Comparison of ENCODE assay signal across 27 cellular contexts in the genomic region with DNA sequence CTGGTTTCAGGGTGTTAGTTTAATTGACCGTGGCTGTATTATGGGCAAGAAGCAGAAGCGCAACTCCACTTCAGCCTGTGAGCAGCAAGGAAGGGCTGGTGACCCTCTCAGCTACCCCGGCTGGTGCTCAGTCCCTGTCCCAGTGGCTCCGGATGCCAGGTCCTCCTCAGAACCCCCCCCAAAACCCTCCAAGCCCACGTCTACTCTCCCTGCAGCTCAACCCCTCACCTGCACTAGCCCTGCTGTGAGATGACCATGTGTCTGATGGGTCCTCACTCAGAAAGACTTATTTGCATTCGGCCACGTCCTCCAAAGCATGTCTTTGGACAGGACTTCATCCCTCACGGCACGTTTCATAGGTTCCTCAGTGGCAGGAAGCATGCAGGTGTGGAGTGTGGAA.
"Had no signal": no experiment of that assay in that cellular context is flagged by ENCODE, and none has a peak within 500 bp of the region (broad histone marks: within the 10 kb centered on the region; RNA-seq: fewer than 3 reads in every experiment).

No MANE protein-coding gene starts in this region.

- ATAC-seq: left cardiac atrium; left lobe of liver; lower lobe of right lung; naive thymus-derived CD8-positive, alpha-beta T cell; pancreas; right cardiac atrium; sciatic nerve; stimulated activated naive B cell treated with anti-CD40 and anti-IgM and Interleukin-4, amounts not matched to agents 10 μg/mL and 1 μg/mL and 100 μg/mL, for 72 hours; stimulated activated naive CD8-positive, alpha-beta T cell treated with anti-CD3 and anti-CD28 coated beads, Interleukin-15, Interleukin-2, amounts not matched to agents 100 U/mL and 50 U/mL, for 24 hours had no signal

- H3K9me3 ChIP-seq: pancreas, prostate gland, testis, thyroid gland, transverse colon had no signal

- H3K27ac Mint-ChIP-seq: nephron progenitor cell; stimulated activated naive B cell treated with anti-CD40 and anti-IgM and Interleukin-4, amounts not matched to agents 10 μg/mL and 1 μg/mL and 100 μg/mL, for 72 hours had no signal

- H3K4me1 Mint-ChIP-seq: stimulated activated naive B cell treated with anti-CD40 and anti-IgM and Interleukin-4, amounts not matched to agents 10 μg/mL and 1 μg/mL and 100 μg/mL, for 72 hours had no signal

- H3K27ac ChIP-seq: lower lobe of right lung, pancreas, prostate gland, skin epidermis, stomach, testis, thyroid gland, transverse colon, uterus had no signal

- H3K4me1 ChIP-seq: lower lobe of right lung, pancreas, prostate gland, stomach, testis, thyroid gland, transverse colon, uterus had no signal

- H3K36me3 ChIP-seq: lower lobe of right lung, pancreas, prostate gland, stomach, thyroid gland, transverse colon, uterus had no signal

- DNase-seq: hippocampal formation; kidney glomerular epithelial cell; left cardiac atrium; lower lobe of right lung; mammary epithelial cell; mesenchymal stem cell; naive thymus-derived CD8-positive, alpha-beta T cell; nephron progenitor cell; pancreas; posterior cingulate gyrus; retina; right cardiac atrium; stimulated activated CD4-positive, alpha-beta T cell treated with anti-CD3 and anti-CD28 coated beads, Interleukin-12 subunit alpha, Interleukin-12 subunit beta, amount 100 ng/mL, for 4 hours; stimulated activated CD4-positive, alpha-beta T cell treated with anti-CD3 and anti-CD28 coated beads, Interleukin-15, amount 100 ng/mL, for 24 hours; stimulated activated CD4-positive, alpha-beta T cell treated with anti-CD3 and anti-CD28 coated beads, Interleukin-2, amount 100 ng/mL, for 24 hours; stimulated activated CD4-positive, alpha-beta T cell treated with anti-CD3 and anti-CD28 coated beads, Interleukin-4, amount 100 ng/mL, for 1 hour; stimulated activated naive B cell treated with anti-CD40 and anti-IgM and Interleukin-4, amounts not matched to agents 10 μg/mL and 1 μg/mL and 100 μg/mL, for 72 hours; stimulated activated naive CD8-positive, alpha-beta T cell treated with anti-CD3 and anti-CD28 coated beads, Interleukin-15, Interleukin-2, amounts not matched to agents 100 U/mL and 50 U/mL, for 24 hours; stomach; testis; thyroid gland; transverse colon; uterus had no signal

- H3K4me3 ChIP-seq: lower lobe of right lung, pancreas, prostate gland, skin epidermis, stomach, testis, thyroid gland, transverse colon, uterus had no signal

- H3K27me3 ChIP-seq: pancreas, stomach, testis, thyroid gland, transverse colon, uterus had no signal

- H3K4me3 Mint-ChIP-seq: naive thymus-derived CD8-positive, alpha-beta T cell; nephron progenitor cell; stimulated activated naive B cell treated with anti-CD40 and anti-IgM and Interleukin-4, amounts not matched to agents 10 μg/mL and 1 μg/mL and 100 μg/mL, for 72 hours had no signal
